Comparison of ENCODE assay signal across 28 cellular contexts in the genomic region with DNA sequence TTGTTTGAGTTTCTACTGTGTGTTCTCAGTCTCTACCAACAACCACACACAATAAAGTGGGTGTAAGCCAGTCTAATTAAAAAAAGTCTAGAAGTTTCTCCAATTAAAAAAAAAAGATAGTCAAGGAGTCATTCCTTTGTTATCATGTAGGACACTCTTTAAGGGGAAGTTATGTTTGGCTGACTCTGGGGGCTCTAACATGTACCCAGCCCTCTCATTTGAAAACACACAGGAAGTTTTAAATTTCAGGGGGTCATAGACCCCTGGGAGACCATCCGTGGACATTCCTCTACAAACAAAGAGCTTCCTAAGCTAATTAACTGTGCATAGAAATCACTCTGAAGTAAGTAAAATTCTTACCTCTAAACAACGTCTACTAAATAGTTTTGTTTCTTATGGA.
"Had no signal": no experiment of that assay in that cellular context is flagged by ENCODE, and none has a peak within 500 bp of the region (broad histone marks: within the 10 kb centered on the region; RNA-seq: fewer than 3 reads in every experiment).

No MANE protein-coding gene starts in this region.

- H3K4me3 Mint-ChIP-seq: effector memory CD8-positive, alpha-beta T cell; immature natural killer cell; natural killer cell; stimulated activated effector memory CD8-positive, alpha-beta T cell treated with anti-CD3 and anti-CD28 coated beads, Interleukin-12 subunit alpha, Interleukin-12 subunit beta, amount 100 ng/mL, for 72 hours; type B pancreatic cell had no signal

- FAIRE-seq: pancreas had no signal

- H3K27me3 Mint-ChIP-seq: type B pancreatic cell had no signal

- ATAC-seq: effector memory CD8-positive, alpha-beta T cell; esophagus mucosa; foreskin keratinocyte; gastroesophageal sphincter; heart right ventricle; left colon; left ventricle myocardium superior; lower lobe of right lung; natural killer cell; pancreas; sciatic nerve; stimulated activated effector memory CD8-positive, alpha-beta T cell treated with anti-CD3 and anti-CD28 coated beads, Interleukin-12 subunit alpha, Interleukin-12 subunit beta, amount 100 ng/mL, for 72 hours had no signal

- H3K4me3 ChIP-seq: gastroesophageal sphincter, heart right ventricle, lower lobe of right lung, pancreas, stomach, testis, tibial artery had no signal

- H3K36me3 Mint-ChIP-seq: immature natural killer cell; natural killer cell; stimulated activated effector memory CD8-positive, alpha-beta T cell treated with anti-CD3 and anti-CD28 coated beads, Interleukin-12 subunit alpha, Interleukin-12 subunit beta, amount 100 ng/mL, for 72 hours; type B pancreatic cell had no signal

- DNase-seq: caudate nucleus; cerebellar nuclear complex; cortex of kidney; effector memory CD8-positive, alpha-beta T cell; foreskin keratinocyte; heart right ventricle; hippocampal formation; immature natural killer cell; islet precursor cell; kidney glomerular epithelial cell; left colon; left ventricle myocardium superior; lower lobe of right lung; natural killer cell; occipital lobe; pancreas; stimulated activated CD4-positive, alpha-beta T cell treated with anti-CD3 and anti-CD28 coated beads, Interleukin-2, amount 100 ng/mL, for 24 hours; stimulated activated CD4-positive, alpha-beta T cell treated with anti-CD3 and anti-CD28 coated beads, Interleukin-4, amount 100 ng/mL, for 24 hours; stimulated activated naive CD4-positive, alpha-beta T cell treated with Interleukin-2 at 50 U/mL for 16 hours; stomach; testis; tibial artery had no signal

- H3K9me3 ChIP-seq: gastroesophageal sphincter, heart right ventricle, lower lobe of right lung, pancreas, stomach, testis, tibial artery had no signal

- H3K27me3 ChIP-seq: foreskin keratinocyte, stomach, testis, tibial artery had no signal

- H3K27ac ChIP-seq: epithelial cell of prostate, foreskin keratinocyte, gastroesophageal sphincter, heart right ventricle, lower lobe of right lung, pancreas, stomach, testis, tibial artery had no signal

- H3K9me3 Mint-ChIP-seq: natural killer cell; stimulated activated effector memory CD8-positive, alpha-beta T cell treated with anti-CD3 and anti-CD28 coated beads, Interleukin-12 subunit alpha, Interleukin-12 subunit beta, amount 100 ng/mL, for 72 hours had no signal

- H3K27ac Mint-ChIP-seq: effector memory CD8-positive, alpha-beta T cell; immature natural killer cell; natural killer cell; stimulated activated effector memory CD8-positive, alpha-beta T cell treated with anti-CD3 and anti-CD28 coated beads, Interleukin-12 subunit alpha, Interleukin-12 subunit beta, amount 100 ng/mL, for 72 hours; type B pancreatic cell had no signal

- H3K4me1 Mint-ChIP-seq: immature natural killer cell; natural killer cell; stimulated activated effector memory CD8-positive, alpha-beta T cell treated with anti-CD3 and anti-CD28 coated beads, Interleukin-12 subunit alpha, Interleukin-12 subunit beta, amount 100 ng/mL, for 72 hours had no signal

- H3K36me3 ChIP-seq: gastroesophageal sphincter, heart right ventricle, lower lobe of right lung, pancreas, stomach, tibial artery had no signal

- H3K4me1 ChIP-seq: foreskin keratinocyte, gastroesophageal sphincter, lower lobe of right lung, pancreas, stomach, tibial artery had no signal
